ENCODE assay signal across 23 cellular contexts in the genomic region with DNA sequence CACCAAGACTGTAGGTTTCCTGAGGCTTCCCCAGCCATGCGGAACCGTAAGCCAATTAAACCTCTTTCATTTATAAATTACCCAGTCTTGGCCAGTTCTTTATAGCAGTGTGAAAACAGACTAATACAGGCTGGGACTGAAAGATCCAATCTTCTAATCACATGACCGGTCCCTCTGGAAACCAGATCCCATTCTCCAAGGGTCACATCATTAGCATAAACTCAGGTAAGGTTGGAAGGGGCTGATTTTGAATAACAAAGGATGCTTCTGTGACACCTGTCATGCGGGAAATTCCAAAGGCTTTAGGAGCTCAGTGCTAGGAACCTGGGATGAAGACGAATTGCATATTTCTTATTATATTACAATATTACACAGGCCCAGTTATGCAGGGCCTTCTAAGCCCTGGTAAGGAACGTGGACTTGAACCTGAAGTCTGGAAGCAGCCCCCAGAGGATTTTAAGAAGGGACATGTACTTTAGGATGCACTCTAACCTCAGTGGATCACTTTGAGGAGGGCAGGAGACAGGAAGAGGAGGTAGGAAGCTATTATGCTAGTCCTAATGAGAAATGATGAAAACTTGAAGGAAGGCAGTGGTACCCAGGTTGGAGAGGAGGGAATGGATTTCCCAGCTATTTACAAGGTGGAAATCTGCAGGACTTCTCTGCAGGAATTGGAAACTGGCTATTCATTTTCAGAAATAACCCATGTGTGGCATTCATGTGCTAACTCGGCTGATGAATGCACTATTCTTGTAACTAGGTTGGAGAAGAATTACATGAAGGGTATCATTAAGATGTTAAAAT. TPM values are rescaled to one million over a fixed set of nuclear protein-coding genes. Genes with fewer than 3 reads are reported as not detected.
DNase-seq lines count a peak whose midpoint lies in the region; ATAC-seq, FAIRE-seq and TF ChIP-seq lines count a peak whose summit lies in the region.
"Had no signal": no experiment of that assay in that cellular context is flagged by ENCODE, and none has a peak within 500 bp of the region (broad histone marks: within the 10 kb centered on the region; RNA-seq: fewer than 3 reads in every experiment).

No MANE protein-coding gene starts in this region.

- peaks cover 44% of the 10 kb centered on the region for H3K27me3 Mint-ChIP-seq in stimulated activated naive CD8-positive, alpha-beta T cell treated with anti-CD3 and anti-CD28 coated beads, Interleukin-15, amount 100 ng/mL, for 72 hours
- H3K27me3 Mint-ChIP-seq: CD4-positive, CD25-positive, alpha-beta regulatory T cell had no signal

- peak overlapping the region; percentile 17 for H4K5ac ChIP-seq in H1 (ENCODE audit: insufficient read length, low read depth, low read length)

- H3K56ac ChIP-seq in H1 (replicated peaks; ENCODE audit: insufficient read length, low read depth, low read length) = no peak overlapping the region

- TF ChIP-seq POLR2A in H1 (IDR thresholded peaks at IDR 0.05; ENCODE audit: control extremely low read depth in 1 of 2, low read depth in 2 of 2, low read length in 2 of 2) = no peak

- no peaks in the 10 kb centered on the region for H4K20me1 ChIP-seq in H1 (replicated peaks in 1 of 2; ENCODE audit: control insufficient read depth in 1 of 2, insufficient read depth in 2 of 2, low read length in 2 of 2)
- H4K20me1 ChIP-seq: BLaER1 had no signal

- no peak overlapping the region for H3K4ac ChIP-seq in H1 (replicated peaks; ENCODE audit: insufficient read length, low read depth, low read length)

- H2BK5ac ChIP-seq in H1 (ENCODE audit: low read depth, low read length) = peak overlapping the region; percentile 93; the same call in 1 of the 2 replicates

- 0 out of 2 replicates have a peak overlapping the region, but pooled peaks have one; percentile 11 for H3K27ac ChIP-seq in H1 (ENCODE audit: low read depth, low read length)
- H3K27ac ChIP-seq: BLaER1, KMS-11, SJSA1 had no signal

- no peaks in the 10 kb centered on the region; the same call in 1 of the 2 replicates for H3K79me1 ChIP-seq in H1 (ENCODE audit: low read depth, low read length)

- no peaks in the 10 kb centered on the region for H3K9me3 Mint-ChIP-seq in stimulated activated naive CD8-positive, alpha-beta T cell treated with anti-CD3 and anti-CD28 coated beads, Interleukin-15, amount 100 ng/mL, for 72 hours
- H3K9me3 Mint-ChIP-seq: CD4-positive, CD25-positive, alpha-beta regulatory T cell; IgD-negative memory B cell had no signal

- peak overlapping the region; percentile 50 to 70 for H3K4me2 ChIP-seq in H1 (ENCODE audit: insufficient read depth in 1 of 2, low read depth in 2 of 2, low read length in 2 of 2)
- H3K4me2 ChIP-seq: BLaER1, KMS-11 had no signal

- peak overlapping the region; percentile 42 to 83 for H3K27ac Mint-ChIP-seq in stimulated activated naive CD8-positive, alpha-beta T cell treated with anti-CD3 and anti-CD28 coated beads, Interleukin-15, amount 100 ng/mL, for 72 hours
- H3K27ac Mint-ChIP-seq: CD4-positive, CD25-positive, alpha-beta regulatory T cell had no signal

- H2BK12ac ChIP-seq in H1 (ENCODE audit: low read depth, low read length) = peak overlapping the region; percentile 76; the same call in 1 of the 2 replicates

- ATAC-seq in stimulated activated naive CD8-positive, alpha-beta T cell treated with anti-CD3 and anti-CD28 coated beads, Interleukin-15, amount 100 ng/mL, for 72 hours = no peak
- ATAC-seq in stimulated activated naive CD8-positive, alpha-beta T cell treated with anti-CD3 and anti-CD28 coated beads, Interleukin-15, Interleukin-2, amounts not matched to agents 100 U/mL and 50 U/mL, for 24 hours = no peak
- ATAC-seq in GM19397 (IDR thresholded peaks at IDR 0.05; ENCODE audit: unreplicated experiment) = no peak

- H3K79me2 ChIP-seq in H1 (ENCODE audit: control insufficient read depth in 1 of 2, insufficient read depth in 2 of 2, low read length in 2 of 2) = peaks cover 0 to 28% of the 10 kb centered on the region in 2 experiments; a peak in 2 of 4 replicates

- H3K9me3 ChIP-seq in H1 (ENCODE audit: insufficient read depth in 2 of 2, low read depth in 1 of 2, low read length in 1 of 2) = no peaks in the 10 kb centered on the region
- H3K9me3 ChIP-seq: BLaER1, SJSA1 had no signal

- peak overlapping the region in 1 of 4 experiments; percentile 25; a peak in 1 of 8 replicates for H3K4me3 ChIP-seq in H1 (ENCODE audit: extremely low read depth in 1 of 4, insufficient read depth in 2 of 4, low read depth in 3 of 4, low read length in 4 of 4)
- H3K4me3 ChIP-seq: BLaER1, SJSA1 had no signal

- POLR2A ChIA-PET in H1 (lab: Charles Lee; ENCODE audit: partially characterized antibody) = interaction anchor here (0.8 to 4.1 kb wide), 4 partner anchors 16 to 272 kb away, joined by 3 to 21 read pairs (median 7); no protein-coding TSS in a partner anchor

- H2BK120ac ChIP-seq in H1 (replicated peaks; ENCODE audit: low read depth, low read length) = peak overlapping the region; percentile 86

- H2BK20ac ChIP-seq in H1 (ENCODE audit: low read length) = peak overlapping the region; percentile 34; the same call in 1 of the 2 replicates

- H2AFZ ChIP-seq in H1 (ENCODE audit: low read length) = no peak overlapping the region

- peaks cover 3 to 28% (median 22%) of the 10 kb centered on the region in 4 experiments for H3K4me1 ChIP-seq in H1 (replicated peaks in 1 of 4; ENCODE audit: control insufficient read depth in 3 of 4, insufficient read depth in 4 of 4, low read length in 3 of 4)

- H3K36me3 ChIP-seq in H1 (ENCODE audit: control insufficient read depth in 2 of 4, insufficient read depth in 4 of 4, low read length in 3 of 4) = peaks cover 0 to 12% (median 0%) of the 10 kb centered on the region in 4 experiments; a peak in 2 of 8 replicates
- H3K36me3 ChIP-seq: BLaER1, SJSA1 had no signal

- 4% methylated on average over 7 of the region's 7 CpGs; no CpG with 5 or more reads in 1 of the 2 experiments for WGBS in H1 (ENCODE audit: extremely low coverage in 1 of 2, insufficient coverage in 1 of 2, insufficient read length in 1 of 2, insufficient replicate concordance in 2 of 2, low coverage in 1 of 2, low lambda C conversion rate in 2 of 2, missing lambda C conversion rate in 1 of 2), 2 experiments

- DNase-seq in stimulated activated naive CD8-positive, alpha-beta T cell treated with anti-CD3 and anti-CD28 coated beads, Interleukin-15, amount 100 ng/mL, for 72 hours = no peak
- DNase-seq in stimulated activated naive CD8-positive, alpha-beta T cell treated with anti-CD3 and anti-CD28 coated beads, Interleukin-15, Interleukin-2, amounts not matched to agents 100 U/mL and 50 U/mL, for 24 hours = no peak
- DNase-seq in H1 (ENCODE audit: low read depth in 1 of 2, low spot score in 2 of 2) = peak in 1 of 2 experiments; percentile 21
- peak; percentile 49 for DNase-seq in iPS-NIHi11 (ENCODE audit: low spot score)
- DNase-seq in DMS53 (lab: John Stamatoyannopoulos, UW) = no peak
- DNase-seq in dermis blood vessel endothelial cell = no peak
- DNase-seq: CD4-positive, CD25-positive, alpha-beta regulatory T cell; DMS153; MM.1S; NCI-H187; NCI-H2081 treated with DMSO at 0.1 percent for 48 hours; NCI-H748 treated with DMSO at 0.1 percent for 48 hours; Right ventricle myocardium superior; RPMI8226 had no signal

- CTCF ChIA-PET in H1 (lab: Charles Lee; ENCODE audit: partially characterized antibody) = interaction anchor here (0.6 to 1.2 kb wide), 2 partner anchors 27 to 259 kb away, joined by 3 read pairs; no protein-coding TSS in a partner anchor

- no peak overlapping the region for H3K9ac ChIP-seq in H1 (replicated peaks in 1 of 4; ENCODE audit: extremely low read depth in 1 of 4, low read depth in 3 of 4, low read length in 3 of 4)
- H3K9ac ChIP-seq: BLaER1, KMS-11 had no signal

- no peak overlapping the region for H3K4me3 Mint-ChIP-seq in stimulated activated naive CD8-positive, alpha-beta T cell treated with anti-CD3 and anti-CD28 coated beads, Interleukin-15, amount 100 ng/mL, for 72 hours
- H3K4me3 Mint-ChIP-seq: CD4-positive, CD25-positive, alpha-beta regulatory T cell; IgD-negative memory B cell had no signal

- H4K91ac ChIP-seq in H1 (replicated peaks; ENCODE audit: insufficient read length, low read length) = peak overlapping the region; percentile 89

- peak overlapping the region; percentile 84; the same call in 1 of the 2 replicates for H2AK5ac ChIP-seq in H1 (ENCODE audit: low read depth, low read length)

- no peaks in the 10 kb centered on the region; the same call in 1 of the 2 replicates for H3K23me2 ChIP-seq in H1 (ENCODE audit: low read depth, low read length)

- FAIRE-seq in H1 (lab: Jason Lieb, UNC) = peak; percentile 95
- FAIRE-seq: A204.1, HTR-8/SVneo had no signal

- no peak overlapping the region for H4K8ac ChIP-seq in H1 (ENCODE audit: extremely low read depth, insufficient read depth, low read length)

- H3K18ac ChIP-seq in H1 (ENCODE audit: extremely low read depth, low read length) = peak overlapping the region; percentile 91

- H3K23ac ChIP-seq in H1 (ENCODE audit: insufficient read length) = no peak overlapping the region

- TF ChIP-seq EP300 in H1 (IDR thresholded peaks at IDR 0.05; ENCODE audit: borderline replicate concordance in 1 of 2, low read depth in 2 of 2, low read length in 2 of 2) = peak in 1 of 2 experiments; percentile 56; a peak in 1 of 3 replicates

- no peak overlapping the region for H2BK15ac ChIP-seq in H1 (ENCODE audit: low read length)

- no peak for TF ChIP-seq RAD21 in H1 (IDR thresholded peaks at IDR 0.05 in 1 of 2, conservative IDR thresholded peaks at IDR 0.05 in 1 of 2; ENCODE audit: low read depth in 2 of 2, low read length in 2 of 2)

- H3K27me3 ChIP-seq in H1 (replicated peaks in 1 of 4; ENCODE audit: control insufficient read depth in 3 of 4, extremely low read depth in 1 of 4, insufficient read depth in 3 of 4, low read length in 3 of 4) = no peaks in the 10 kb centered on the region
- H3K27me3 ChIP-seq: BLaER1, SJSA1 had no signal

- H3K14ac ChIP-seq in H1 (ENCODE audit: insufficient read length) = no peak overlapping the region

- H3K4me1 Mint-ChIP-seq in stimulated activated naive CD8-positive, alpha-beta T cell treated with anti-CD3 and anti-CD28 coated beads, Interleukin-15, amount 100 ng/mL, for 72 hours = no peaks in the 10 kb centered on the region
- H3K4me1 Mint-ChIP-seq: CD4-positive, CD25-positive, alpha-beta regulatory T cell had no signal

- TF ChIP-seq CTCF in H1 (IDR thresholded peaks at IDR 0.05; ENCODE audit: control extremely low read depth in 1 of 3, insufficient read depth in 1 of 3, low read depth in 1 of 3, low read length in 3 of 3) = no peak

TF ChIP-seq in H1, 55 proteins besides CTCF, POLR2A, EP300 and RAD21 (continues in another document):
- TF ChIP-seq CBX5 (IDR thresholded peaks at IDR 0.05; ENCODE audit: low read depth, low read length) = no peak

RNA-seq across cellular contexts. Expression of gene TNFSF11, which starts 19.2 kb away (rescaled TPM):
- 11.7 and 12.0 TPM in 2 replicates for total RNA-seq in H1 (2021; fragmentation: NEBNext Ultra II Directional; extraction: Animal tissue kit (Norgen Biotek cat#: 25700))
- 5.2 and 9.3 TPM in 2 replicates for polyA plus RNA-seq in H1 (2011; rRNA removed)
- 6.4 TPM for polyA plus RNA-seq in H1 (2011; cell fraction: cytosol; rRNA removed)
- 3.9 TPM for polyA plus RNA-seq in H1 (2011; cell fraction: nucleus; rRNA removed)
- polyA plus RNA-seq in H1 (2012, experiment 1 of 2) = 9.9 to 16.0 TPM (median 10.4 TPM) in 4 replicates
- polyA plus RNA-seq in H1 (2012, experiment 2 of 2) = 2.6 TPM
- polyA plus RNA-seq in H1 (2013, experiment 1 of 2) = 7.4 TPM
- 8.1 TPM for polyA plus RNA-seq in H1 (2013, experiment 2 of 2)
- 13.2 and 24.0 TPM in 2 replicates for polyA minus RNA-seq in H1 (2011; rRNA and poly(A)+ RNA removed)
- 6.2 TPM for polyA minus RNA-seq in H1 (2011; cell fraction: cytosol; rRNA and poly(A)+ RNA removed)
- 8.0 TPM for polyA minus RNA-seq in H1 (2011; cell fraction: nucleus; rRNA and poly(A)+ RNA removed)
- total RNA-seq in dermis blood vessel endothelial cell = not detected in 2 replicates
- total RNA-seq: G401, Right ventricle myocardium superior had no signal
- polyA plus RNA-seq: AG04450, IgD-negative memory B cell had no signal

Comparison
In these comparisons a context has a peak if more than half of its experiments do, and no peak if none do; other contexts are left out.
1. RNA of gene TNFSF11, which starts 19.2 kb away (total RNA-seq): 11.7 to 12.0 TPM in H1; not detected in dermis blood vessel endothelial cell; every median in the first group is over 10 times any median in the second.